Comparison of ENCODE assay signal across 8 cellular contexts in the genomic region with DNA sequence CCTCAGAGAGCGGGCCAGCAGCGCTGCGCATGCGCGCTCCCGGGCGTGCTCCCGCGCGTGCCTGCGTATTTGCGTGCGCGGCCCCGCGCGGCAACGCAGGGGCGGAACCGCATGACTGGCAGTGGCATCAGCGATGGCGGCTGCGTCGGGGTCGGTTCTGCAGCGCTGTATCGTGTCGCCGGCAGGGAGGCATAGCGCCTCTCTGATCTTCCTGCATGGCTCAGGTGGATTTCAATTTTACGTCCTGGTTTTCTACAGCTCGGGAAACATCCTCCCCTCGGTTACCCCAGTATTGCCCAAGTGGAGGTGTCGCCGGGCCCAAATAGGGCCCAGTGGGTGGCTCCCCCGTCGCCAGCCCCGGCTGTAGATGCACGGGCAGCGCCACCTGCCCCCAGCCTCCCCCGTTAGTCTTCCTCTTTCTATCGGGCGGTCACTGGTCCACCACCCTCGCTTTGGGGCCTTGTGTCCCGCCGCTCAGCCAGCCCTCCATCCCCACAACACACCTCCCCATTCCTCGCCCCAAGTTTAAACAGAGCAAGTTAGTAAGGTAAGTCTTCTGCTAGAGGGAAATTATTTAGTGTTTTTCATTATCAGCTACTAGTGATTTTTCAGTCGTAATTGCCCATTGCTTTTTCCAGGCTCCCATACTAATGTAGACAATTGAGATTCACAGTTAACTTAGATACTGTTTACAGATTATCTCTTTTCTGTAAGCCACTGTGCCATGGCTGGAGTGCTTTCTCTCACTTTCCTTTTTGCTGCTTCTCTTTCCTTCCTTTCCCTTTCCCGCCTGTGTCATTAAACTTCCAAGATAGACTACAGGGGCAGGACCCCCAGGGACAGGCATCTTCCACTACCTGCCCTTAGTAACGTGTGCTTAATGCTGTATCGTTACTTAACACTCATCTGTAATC. TPM values are rescaled to one million over a fixed set of nuclear protein-coding genes. Genes with fewer than 3 reads are reported as not detected.
A peak's percentile ranks its signal among the peaks of the same experiment; 100 is the strongest.
DNase-seq lines count a peak whose midpoint lies in the region; ATAC-seq, FAIRE-seq and TF ChIP-seq lines count a peak whose summit lies in the region.

TSS of gene LYPLAL1 (plus strand) at position 121 of the 914 bp plus-strand sequence. CDS start at position 134, 13 bp downstream.

- peak within 1 kb of the TSS; percentile 87 to 89 for H3K4me2 ChIP-seq in H1 (ENCODE audit: insufficient read depth in 1 of 2, low read depth in 2 of 2, low read length in 2 of 2)
- peak within 1 kb of the TSS; percentile 56 for H3K4me2 ChIP-seq in mesendoderm (ENCODE audit: low read length)

- POLR2A ChIA-PET in H1 (lab: Charles Lee; ENCODE audit: partially characterized antibody) = interaction anchor here (0.5 to 1.6 kb wide), 6 partner anchors 8 to 92 kb away, joined by 3 to 6 read pairs (median 4); no protein-coding TSS in a partner anchor

- H2BK120ac ChIP-seq in H1 (replicated peaks; ENCODE audit: low read depth, low read length) = peak within 1 kb of the TSS; percentile 18
- H2BK120ac ChIP-seq in mesendoderm (ENCODE audit: low read depth, low read length) = no peak within 1 kb of the TSS

- 4% methylated on average over 51 of the region's 51 CpGs; no CpG with 5 or more reads in 1 of the 2 experiments for WGBS in H1 (ENCODE audit: extremely low coverage in 1 of 2, insufficient coverage in 1 of 2, insufficient read length in 1 of 2, insufficient replicate concordance in 2 of 2, low coverage in 1 of 2, low lambda C conversion rate in 2 of 2, missing lambda C conversion rate in 1 of 2), 2 experiments
- WGBS in mesendoderm (ENCODE audit: extremely low coverage, insufficient coverage, low lambda C conversion rate) = no CpG with 5 or more reads among the region's 51 CpGs

- CTCF ChIA-PET in H1 (lab: Charles Lee; ENCODE audit: partially characterized antibody) = interaction anchor here (0.6 to 1.4 kb wide), 3 partner anchors 12 to 393 kb away, joined by 3 to 4 read pairs (median 4); no protein-coding TSS in a partner anchor

- peak within 1 kb of the TSS; percentile 97 for H2AFZ ChIP-seq in H1 (ENCODE audit: low read length)

- H2BK5ac ChIP-seq in H1 (ENCODE audit: low read depth, low read length) (0 out of 2 replicates have a peak within 1 kb of the TSS, but pooled peaks have one; percentile 38), mesendoderm (ENCODE audit: low read length) (no peak within 1 kb of the TSS)

- H3K27ac ChIP-seq in H1 (ENCODE audit: low read depth, low read length) = peak within 1 kb of the TSS; percentile 90
- H3K27ac ChIP-seq in mesendoderm (ENCODE audit: low read depth, low read length) = peak within 1 kb of the TSS; percentile 77

- H3K14ac ChIP-seq in H1 (ENCODE audit: insufficient read length) = peak within 1 kb of the TSS; percentile 71

- H3K79me1 ChIP-seq in H1 (ENCODE audit: low read depth, low read length) = no peaks in the 10 kb centered on the region
- no peaks in the 10 kb centered on the region for H3K79me1 ChIP-seq in mesendoderm (ENCODE audit: low read length)

- H3K4ac ChIP-seq in H1 (replicated peaks; ENCODE audit: insufficient read length, low read depth, low read length) = peak within 1 kb of the TSS; percentile 46
- no peak within 1 kb of the TSS for H3K4ac ChIP-seq in mesendoderm (ENCODE audit: low read depth, low read length)

- peak within 1 kb of the TSS; percentile 66 to 94 (median 72) for H3K9ac ChIP-seq in H1 (replicated peaks in 1 of 4; ENCODE audit: extremely low read depth in 1 of 4, low read depth in 3 of 4, low read length in 3 of 4)
- peak within 1 kb of the TSS; percentile 77 for H3K9ac ChIP-seq in mesendoderm (ENCODE audit: low read length)

- ATAC-seq in GM19468 (IDR thresholded peaks at IDR 0.05; ENCODE audit: extremely low read depth, unreplicated experiment) = peak; percentile 68

- TF ChIP-seq EP300 in H1 (IDR thresholded peaks at IDR 0.05; ENCODE audit: borderline replicate concordance in 1 of 2, low read depth in 2 of 2, low read length in 2 of 2) = no peak

- H3K4me3 ChIP-seq in H1 (ENCODE audit: extremely low read depth in 1 of 4, insufficient read depth in 2 of 4, low read depth in 3 of 4, low read length in 4 of 4) = peak within 1 kb of the TSS; percentile 80 to 89 (median 85)
- peak within 1 kb of the TSS; percentile 89 for H3K4me3 ChIP-seq in mesendoderm (ENCODE audit: low read length)

- H3K18ac ChIP-seq in H1 (ENCODE audit: extremely low read depth, low read length) (peak within 1 kb of the TSS; percentile 74), mesendoderm (ENCODE audit: low read length) (peak within 1 kb of the TSS; percentile 2)

- H4K20me1 ChIP-seq in H1 (replicated peaks in 1 of 2; ENCODE audit: control insufficient read depth in 1 of 2, insufficient read depth in 2 of 2, low read length in 2 of 2) = no peaks in the 10 kb centered on the region

- H2BK15ac ChIP-seq in H1 (ENCODE audit: low read length) (no peak within 1 kb of the TSS; the same call in 1 of the 2 replicates), mesendoderm (replicated peaks; ENCODE audit: low read depth) (no peak within 1 kb of the TSS)

- peak within 1 kb of the TSS; percentile 82 for H4K91ac ChIP-seq in H1 (replicated peaks; ENCODE audit: insufficient read length, low read length)

- TF ChIP-seq CTCF in H1 (IDR thresholded peaks at IDR 0.05; ENCODE audit: control extremely low read depth in 1 of 3, insufficient read depth in 1 of 3, low read depth in 1 of 3, low read length in 3 of 3) = peak; percentile 0 to 8 (median 1); a peak in 2 of 4 replicates

- peak within 1 kb of the TSS; percentile 94 for H4K5ac ChIP-seq in H1 (ENCODE audit: insufficient read length, low read depth, low read length)
- no peak within 1 kb of the TSS for H4K5ac ChIP-seq in mesendoderm (ENCODE audit: low read length)

- peak; percentile 68 for FAIRE-seq in H1 (lab: Jason Lieb, UNC)

- H3K4me1 ChIP-seq in H1 (replicated peaks in 1 of 4; ENCODE audit: control insufficient read depth in 3 of 4, insufficient read depth in 4 of 4, low read length in 3 of 4) = peaks cover 0 to 4% (median 2%) of the 10 kb centered on the region in 4 experiments; a peak in 4 of 7 replicates
- H3K4me1 ChIP-seq in mesendoderm (ENCODE audit: control insufficient read depth, low read depth, low read length) = peaks cover 2% of the 10 kb centered on the region

- H3K56ac ChIP-seq in H1 (replicated peaks; ENCODE audit: insufficient read length, low read depth, low read length) (peak within 1 kb of the TSS; percentile 40), mesendoderm (ENCODE audit: low read length) (peak within 1 kb of the TSS; percentile 90)

- no peak within 1 kb of the TSS for H2BK20ac ChIP-seq in H1 (ENCODE audit: low read length)

- no peak for TF ChIP-seq RAD21 in H1 (IDR thresholded peaks at IDR 0.05 in 1 of 2, conservative IDR thresholded peaks at IDR 0.05 in 1 of 2; ENCODE audit: low read depth in 2 of 2, low read length in 2 of 2)

- H3K23me2 ChIP-seq in H1 (ENCODE audit: low read depth, low read length) = peaks cover 3% of the 10 kb centered on the region; the same call in 1 of the 2 replicates

- DNase-seq in COR-L47 (lab: John Stamatoyannopoulos, UW) (peak; percentile 86), HS-27A (ENCODE audit: low read depth) (peak; percentile 69), NOMO-1 treated with DMSO at 0.1 percent for 48 hours (lab: John Stamatoyannopoulos, UW; ENCODE audit: unreplicated experiment) (peak; percentile 83), H1 (ENCODE audit: low read depth in 1 of 2, low spot score in 2 of 2) (peak; percentile 67 to 88), mesendoderm (peak; percentile 92)
- DNase-seq in activated CD8-positive, alpha-beta memory T cell treated with anti-CD3 and anti-CD28 coated beads for 48 hours (ENCODE audit: low read depth in 2 of 3, low spot score in 2 of 3) = peak; percentile 66 to 79 (median 71)
- peak; percentile 82 for DNase-seq in stimulated activated CD8-positive, alpha-beta memory T cell treated with anti-CD3 and anti-CD28 coated beads, Interleukin-12 subunit alpha, Interleukin-12 subunit beta, amount 100 ng/mL, for 4 hours (ENCODE audit: low read depth)

- H3K9me3 ChIP-seq in H1 (ENCODE audit: insufficient read depth in 2 of 2, low read depth in 1 of 2, low read length in 1 of 2) = no peaks in the 10 kb centered on the region

- no peaks in the 10 kb centered on the region for H3K27me3 ChIP-seq in H1 (replicated peaks in 1 of 4; ENCODE audit: control insufficient read depth in 3 of 4, extremely low read depth in 1 of 4, insufficient read depth in 3 of 4, low read length in 3 of 4)
- H3K27me3 ChIP-seq in mesendoderm (ENCODE audit: insufficient read depth, low read length, poor library complexity) = no peaks in the 10 kb centered on the region

- H2AK5ac ChIP-seq in H1 (ENCODE audit: low read depth, low read length) (no peak within 1 kb of the TSS), mesendoderm (ENCODE audit: low read length) (no peak within 1 kb of the TSS)

- H3K79me2 ChIP-seq in H1 (ENCODE audit: control insufficient read depth in 1 of 2, insufficient read depth in 2 of 2, low read length in 2 of 2) = peaks cover 0 to 15% of the 10 kb centered on the region in 2 experiments; a peak in 1 of 4 replicates
- H3K79me2 ChIP-seq in mesendoderm (ENCODE audit: control insufficient read depth, insufficient read depth, low read length) = no peaks in the 10 kb centered on the region

- H4K8ac ChIP-seq in H1 (ENCODE audit: extremely low read depth, insufficient read depth, low read length) (peak within 1 kb of the TSS; percentile 87; the same call in 1 of the 2 replicates), mesendoderm (ENCODE audit: low read depth, low read length) (peak within 1 kb of the TSS; percentile 78)

- peak; percentile 88 to 96 for TF ChIP-seq POLR2A in H1 (IDR thresholded peaks at IDR 0.05; ENCODE audit: control extremely low read depth in 1 of 2, low read depth in 2 of 2, low read length in 2 of 2)

- H2BK12ac ChIP-seq in H1 (ENCODE audit: low read depth, low read length) = no peak within 1 kb of the TSS

- H3K23ac ChIP-seq in H1 (ENCODE audit: insufficient read length) (peak within 1 kb of the TSS; percentile 79), mesendoderm (ENCODE audit: low read length) (no peak within 1 kb of the TSS)

- H3K36me3 ChIP-seq in H1 (ENCODE audit: control insufficient read depth in 2 of 4, insufficient read depth in 4 of 4, low read length in 3 of 4) (no peaks in the 10 kb centered on the region; a peak in 2 of 8 replicates), mesendoderm (ENCODE audit: control insufficient read depth, insufficient read depth, low read length) (no peaks in the 10 kb centered on the region)

TF ChIP-seq in H1, 55 proteins besides CTCF, POLR2A, EP300 and RAD21 (continues in another document):
- TF ChIP-seq SP4 (IDR thresholded peaks at IDR 0.05; ENCODE audit: low read length) = no peak; the same call in 1 of the 2 replicates

RNA-seq across cellular contexts. Expression of gene LYPLAL1, which starts in this region (rescaled TPM):
- total RNA-seq in H1 (2021; fragmentation: NEBNext Ultra II Directional; extraction: Animal tissue kit (Norgen Biotek cat#: 25700)) = 22.0 and 23.8 TPM in 2 replicates
- polyA plus RNA-seq in H1 (2011; rRNA removed) = 4.2 and 6.3 TPM in 2 replicates
- 8.1 TPM for polyA plus RNA-seq in H1 (2011; cell fraction: cytosol; rRNA removed)
- 3.8 TPM for polyA plus RNA-seq in H1 (2011; cell fraction: nucleus; rRNA removed)
- 4.5 to 17.0 TPM (median 7.7 TPM) in 4 replicates for polyA plus RNA-seq in H1 (2012, experiment 1 of 2)
- 3.7 TPM for polyA plus RNA-seq in H1 (2012, experiment 2 of 2)
- 13.3 TPM for polyA plus RNA-seq in H1 (2013, experiment 1 of 2)
- polyA plus RNA-seq in H1 (2013, experiment 2 of 2) = 12.3 TPM
- 4.0 and 8.3 TPM in 2 replicates for polyA minus RNA-seq in H1 (2011; rRNA and poly(A)+ RNA removed)
- polyA minus RNA-seq in H1 (2011; cell fraction: cytosol; rRNA and poly(A)+ RNA removed) = 4.4 TPM
- 26.0 TPM for polyA minus RNA-seq in H1 (2011; cell fraction: nucleus; rRNA and poly(A)+ RNA removed)
- 17.7 TPM for polyA plus RNA-seq in mesendoderm (2013, experiment 1 of 2)
- 17.4 TPM for polyA plus RNA-seq in mesendoderm (2013, experiment 2 of 2)

Comparison
In these comparisons a context has a peak if more than half of its experiments do, and no peak if none do; other contexts are left out.
1. Peak in every context shown above with its lines: DNase-seq, ATAC-seq, H3K4me3 ChIP-seq and H3K27ac ChIP-seq.